ENCODE assay signal across 17 cellular contexts in the genomic region with DNA sequence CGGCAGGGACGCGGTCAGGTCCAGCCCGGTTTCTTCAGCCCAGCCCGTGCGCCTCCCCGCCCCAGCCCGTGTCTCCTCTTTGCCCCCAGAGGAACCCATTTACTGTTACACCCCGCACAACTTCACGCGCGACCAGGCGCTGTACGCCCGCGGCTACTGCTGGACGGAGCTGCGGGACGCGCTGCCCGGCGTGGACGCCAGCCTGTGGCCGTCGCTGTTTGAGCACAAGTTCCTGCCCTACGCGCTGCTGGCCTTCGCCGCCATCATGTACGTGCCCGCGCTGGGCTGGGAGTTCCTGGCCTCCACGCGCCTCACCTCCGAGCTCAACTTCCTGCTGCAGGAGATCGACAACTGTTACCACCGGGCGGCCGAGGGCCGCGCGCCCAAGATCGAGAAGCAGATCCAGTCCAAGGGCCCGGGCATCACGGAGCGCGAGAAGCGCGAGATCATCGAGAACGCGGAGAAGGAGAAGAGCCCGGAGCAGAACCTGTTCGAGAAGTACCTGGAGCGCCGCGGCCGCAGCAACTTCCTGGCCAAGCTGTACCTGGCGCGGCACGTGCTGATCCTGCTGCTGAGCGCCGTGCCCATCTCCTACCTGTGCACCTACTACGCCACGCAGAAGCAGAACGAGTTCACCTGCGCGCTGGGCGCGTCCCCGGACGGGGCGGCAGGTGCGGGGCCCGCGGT. TPM values are rescaled to one million over a fixed set of nuclear protein-coding genes. Genes with fewer than 3 reads are reported as not detected.
DNase-seq lines count a peak whose midpoint lies in the region; ATAC-seq and TF ChIP-seq lines count a peak whose summit lies in the region.
"Had no signal": no experiment of that assay in that cellular context is flagged by ENCODE, and none has a peak within 500 bp of the region (broad histone marks: within the 10 kb centered on the region; RNA-seq: fewer than 3 reads in every experiment).

No MANE protein-coding gene starts in this region.

- POLR2A ChIA-PET in IMR-90 (lab: Charles Lee; ENCODE audit: unreplicated experiment): interaction anchor here (0.6 kb wide), 1 partner anchor 20 kb away, joined by 3 read pairs; no protein-coding TSS in a partner anchor
- POLR2A ChIA-PET in CD4-positive, alpha-beta T cell (lab: Charles Lee): no interaction called here

- no peak overlapping the region for H2BK15ac ChIP-seq in IMR-90 (ENCODE audit: low read depth, low read length)

- no peak overlapping the region for H3K23ac ChIP-seq in IMR-90 (ENCODE audit: low read depth, low read length)

- no peak for ATAC-seq in heart right ventricle
- no peak for ATAC-seq in IMR-90 (ENCODE audit: low read depth)
- no peak for ATAC-seq in lower lobe of right lung
- ATAC-seq in CD4-positive, alpha-beta T cell (ENCODE audit: poor library complexity): no peak
- ATAC-seq: A549 had no signal

- H3K14ac ChIP-seq in IMR-90 (replicated peaks; ENCODE audit: low read depth, low read length): no peak overlapping the region

- H3K9me1 ChIP-seq in IMR-90 (ENCODE audit: insufficient read depth, low read length): no peaks in the 10 kb centered on the region

- H3K4me1 ChIP-seq in cardiac muscle cell (ENCODE audit: low read depth) (peaks cover 16% of the 10 kb centered on the region), heart right ventricle (peaks cover 0 to 4% (median 0%) of the 10 kb centered on the region in 9 donors), IMR-90 (ENCODE audit: control insufficient read depth, insufficient read depth, low read length) (no peaks in the 10 kb centered on the region), lower lobe of right lung (no peaks in the 10 kb centered on the region), spleen (peaks cover 0 to 44% (median 14%) of the 10 kb centered on the region in 6 donors)
- H3K4me1 ChIP-seq: A549 had no signal

- peaks cover 3% of the 10 kb centered on the region for H3K36me3 ChIP-seq in cardiac muscle cell
- no peaks in the 10 kb centered on the region for H3K36me3 ChIP-seq in heart right ventricle
- peaks cover 2% of the 10 kb centered on the region; the same call in 1 of the 2 replicates for H3K36me3 ChIP-seq in IMR-90 (ENCODE audit: control insufficient read depth, insufficient read depth, low read length)
- no peaks in the 10 kb centered on the region for H3K36me3 ChIP-seq in lower lobe of right lung
- no peaks in the 10 kb centered on the region for H3K36me3 ChIP-seq in spleen

- no peak overlapping the region for H2AFZ ChIP-seq in IMR-90 (replicated peaks; ENCODE audit: low read length, poor library complexity)

- H2BK20ac ChIP-seq in IMR-90 (ENCODE audit: low read depth, low read length): no peak overlapping the region

- H3K18ac ChIP-seq in IMR-90 (ENCODE audit: low read depth, low read length): no peak overlapping the region

- no peaks in the 10 kb centered on the region for H4K20me1 ChIP-seq in IMR-90 (ENCODE audit: insufficient read depth, low read length)

- no peaks in the 10 kb centered on the region for H3K79me1 ChIP-seq in IMR-90 (ENCODE audit: low read depth in 1 of 2, low read length in 2 of 2)

- no peaks in the 10 kb centered on the region for H3K4me1 Mint-ChIP-seq in CD4-positive, alpha-beta T cell (ENCODE audit: low read depth)
- H3K4me1 Mint-ChIP-seq: H9 had no signal

- no peaks in the 10 kb centered on the region for H3K36me3 Mint-ChIP-seq in CD4-positive, alpha-beta T cell (ENCODE audit: low read depth)

- H3K4me2 ChIP-seq in IMR-90 (ENCODE audit: low read depth, low read length): no peak overlapping the region
- H3K4me2 ChIP-seq: A549 had no signal

- in situ Hi-C loops in IMR-90 (cut with MboI; ENCODE audit: low sequenced_read_pairs): no loop called here

- no peak overlapping the region for H4K8ac ChIP-seq in IMR-90 (ENCODE audit: low read depth in 2 of 2, low read length in 2 of 2)

- no peak overlapping the region for H3K4ac ChIP-seq in IMR-90 (ENCODE audit: low read depth, low read length)

- 96 to 98% methylated on average over 73 to 76 of the region's 76 CpGs for WGBS in heart right ventricle, 2 donors
- 94% methylated on average over 44 of the region's 76 CpGs; no CpG with 5 or more reads in 1 of the 2 experiments for WGBS in IMR-90 (ENCODE audit: extremely low coverage in 2 of 2, insufficient read length in 1 of 2), 2 experiments
- WGBS in spleen, 5 donors: 95 to 97% (median 96%) methylated on average over 76 of the region's 76 CpGs

- H3K27me3 ChIP-seq in cardiac muscle cell (no peaks in the 10 kb centered on the region), heart right ventricle (peaks cover 0 to 66% (median 56%) of the 10 kb centered on the region in 7 donors), IMR-90 (ENCODE audit: control insufficient read depth, insufficient read depth, low read length) (peaks cover 1% of the 10 kb centered on the region; the same call in 1 of the 2 replicates), lower lobe of right lung (ENCODE audit: low read depth) (peaks cover 31% of the 10 kb centered on the region), spleen (replicated peaks in 1 of 7) (peaks cover 0 to 80% (median 29%) of the 10 kb centered on the region in 7 donors)
- peaks cover 13% of the 10 kb centered on the region for H3K27me3 ChIP-seq in CD4-positive, alpha-beta T cell (ENCODE audit: control insufficient read depth, insufficient read depth, low read length)

- no peak overlapping the region for H2AK5ac ChIP-seq in IMR-90 (ENCODE audit: low read depth, low read length)

- dilution Hi-C loops in IMR-90 (cut with HindIII; ENCODE audit: low sequenced_read_pairs, unreplicated experiment): no loop called here

- CTCF ChIA-PET in IMR-90 (lab: Yijun Ruan, JAX): no interaction called here
- CTCF ChIA-PET in CD4-positive, alpha-beta T cell (lab: Charles Lee): interaction anchor here (0.6 kb wide), 1 partner anchor 33 kb away, joined by 3 read pairs; no protein-coding TSS in a partner anchor

- H4K5ac ChIP-seq in IMR-90 (ENCODE audit: low read depth, low read length): no peak overlapping the region

- H3K4me3 Mint-ChIP-seq in CD4-positive, alpha-beta T cell: no peak overlapping the region
- H3K4me3 Mint-ChIP-seq: H9 had no signal

- H3K9me3 ChIP-seq in cardiac muscle cell (ENCODE audit: low read depth) (no peaks in the 10 kb centered on the region), heart right ventricle (no peaks in the 10 kb centered on the region), IMR-90 (ENCODE audit: control insufficient read depth, insufficient read depth, low read length) (no peaks in the 10 kb centered on the region), lower lobe of right lung (no peaks in the 10 kb centered on the region), spleen (no peaks in the 10 kb centered on the region)
- H3K9me3 ChIP-seq in CD4-positive, alpha-beta T cell (ENCODE audit: control insufficient read depth, low read length): no peaks in the 10 kb centered on the region
- H3K9me3 ChIP-seq: A549 had no signal

- H3K56ac ChIP-seq in IMR-90 (ENCODE audit: extremely low read depth, insufficient read depth, low read length): no peak overlapping the region

- BruUV-seq in IMR-90 (replicated peaks; lab: Mats Ljungman, UMichigan): no TSS peak

- peak overlapping the region; percentile 19 for H2AK9ac ChIP-seq in IMR-90 (replicated peaks; ENCODE audit: low read depth, low read length, poor library complexity)

- no peak overlapping the region for H2BK120ac ChIP-seq in IMR-90 (ENCODE audit: low read depth, low read length)

- peaks cover 20% of the 10 kb centered on the region for H3K27me3 Mint-ChIP-seq in CD4-positive, alpha-beta T cell

- H3K9ac ChIP-seq in IMR-90 (ENCODE audit: low read depth, low read length): no peak overlapping the region

- no peak for TF ChIP-seq RAD21 in IMR-90 (IDR thresholded peaks at IDR 0.05; ENCODE audit: low read length)

- intact Hi-C loops in heart right ventricle (cut with DNase I): no loop called here
- intact Hi-C loops in IMR-90 (cut with micrococcal nuclease): no loop called here
- intact Hi-C loops in lower lobe of right lung (cut with DNase I): no loop called here
- intact Hi-C loops in spleen (cut with DNase I; ENCODE audit: low total_unique reads): no loop called here
- intact Hi-C loops in CD4-positive, alpha-beta T cell (cut with DNase I, micrococcal nuclease): no loop called here

- H3K27ac Mint-ChIP-seq in CD4-positive, alpha-beta T cell: no peak overlapping the region
- H3K27ac Mint-ChIP-seq: H9 had no signal

- H3K4me3 ChIP-seq in cardiac muscle cell (no peak overlapping the region), heart right ventricle (no peak overlapping the region), IMR-90 (ENCODE audit: insufficient read depth, low read depth, low read length) (no peak overlapping the region), lower lobe of right lung (no peak overlapping the region), spleen (no peak overlapping the region)
- H3K4me3 ChIP-seq: A549 had no signal

- no peak overlapping the region for H4K91ac ChIP-seq in IMR-90 (ENCODE audit: insufficient read depth, low read depth, low read length)

- H3K9me3 Mint-ChIP-seq in CD4-positive, alpha-beta T cell: no peaks in the 10 kb centered on the region
- H3K9me3 Mint-ChIP-seq: H9 had no signal

- TF ChIP-seq CTCF in cardiac muscle cell (IDR thresholded peaks at IDR 0.05; ENCODE audit: low read depth, low read length): no peak
- TF ChIP-seq CTCF in heart right ventricle (IDR thresholded peaks at IDR 0.05): no peak
- TF ChIP-seq CTCF in IMR-90 (conservative IDR thresholded peaks at IDR 0.05; ENCODE audit: low read depth, low read length): no peak
- no peak for TF ChIP-seq CTCF in lower lobe of right lung (IDR thresholded peaks at IDR 0.05)
- no peak for TF ChIP-seq CTCF in spleen (IDR thresholded peaks at IDR 0.05 in 8 of 11, conservative IDR thresholded peaks at IDR 0.05 in 3 of 11)
- TF ChIP-seq CTCF in CD4-positive, alpha-beta T cell (IDR thresholded peaks at IDR 0.05): no peak

- H2BK5ac ChIP-seq in IMR-90 (ENCODE audit: low read depth, low read length, poor library complexity, severe bottlenecking): no peak overlapping the region

- no peak for DNase-seq in cardiac muscle cell (ENCODE audit: low read depth in 1 of 2, low spot score in 1 of 2)
- DNase-seq in heart right ventricle: no peak
- no peak for DNase-seq in IMR-90
- DNase-seq in lower lobe of right lung: peak; percentile 42
- DNase-seq in spleen: peak; percentile 74
- no peak for DNase-seq in A172 (ENCODE audit: low spot score)
- DNase-seq in DMS 273 treated with DMSO at 0.1 percent for 48 hours (lab: John Stamatoyannopoulos, UW): no peak
- no peak for DNase-seq in CD4-positive, alpha-beta T cell
- DNase-seq: C1 segment of cervical spinal cord, DMS79, H9, NCI-H1092 treated with DMSO at 0.1 percent for 48 hours, NCI-H2081 treated with DMSO at 0.1 percent for 48 hours, NCI-H748 treated with DMSO at 0.1 percent for 48 hours, OCI-M1, Right ventricle myocardium superior had no signal

- no peak for TF ChIP-seq POLR2A in IMR-90 (IDR thresholded peaks at IDR 0.05; ENCODE audit: low read depth, low read length)
- TF ChIP-seq POLR2A in spleen (IDR thresholded peaks at IDR 0.05): no peak

- peak overlapping the region; percentile 86 for H3K27ac ChIP-seq in cardiac muscle cell
- H3K27ac ChIP-seq in heart right ventricle: no peak overlapping the region
- H3K27ac ChIP-seq in IMR-90 (ENCODE audit: insufficient read depth, low read length): no peak overlapping the region
- H3K27ac ChIP-seq in lower lobe of right lung: no peak overlapping the region
- H3K27ac ChIP-seq in spleen: no peak overlapping the region
- no peak overlapping the region for H3K27ac ChIP-seq in CD4-positive, alpha-beta T cell (ENCODE audit: low read depth, low read length)
- H3K27ac ChIP-seq: A549 had no signal

RNA-seq across cellular contexts. Expression of a gene that starts 6.5 kb away (rescaled TPM):
- total RNA-seq in cardiac muscle cell (22.1 and 30.9 TPM in 2 replicates), heart right ventricle (under 1 TPM in 7 of 10 donors, not detected in 3; 0.15 to 0.61 (median 0.22) TPM), IMR-90 (2012; rRNA removed) (under 0.01 and 0.18 TPM in 2 replicates), lower lobe of right lung (2.5 TPM), spleen (1 to 10 TPM in 6 of 7 donors, under 1 TPM in 1; 0.39 to 4.6 (median 2.4) TPM)
- polyA plus RNA-seq in cardiac muscle cell (6.9 and 9.5 TPM in 2 replicates), heart right ventricle (under 1 TPM; 0.07 to 0.09 TPM), IMR-90 (2012; rRNA removed) (1.3 and 1.7 TPM in 2 replicates), spleen (under 1 TPM; 0.11 to 0.67 (median 0.24) TPM)
- 1.6 and 3.8 TPM in 2 replicates for polyA plus RNA-seq in IMR-90 (2012; cell fraction: cytosol; rRNA removed)
- 7.1 and 11.4 TPM in 2 replicates for polyA plus RNA-seq in IMR-90 (2012; cell fraction: nucleus; rRNA removed; ENCODE audit: low replicate concordance)
- total RNA-seq in A172 (2014; rRNA removed; shearing (Covaris generic)): 1.4 and 1.5 TPM in 2 replicates
- under 1 TPM; 0.11 to 0.16 TPM for total RNA-seq in CD4-positive, alpha-beta T cell

RNA-seq across cellular contexts. Expression of a gene that starts 8.7 kb away (rescaled TPM):
- total RNA-seq in cardiac muscle cell (38.3 and 50.7 TPM in 2 replicates), heart right ventricle (10 to 100 TPM; 13.6 to 24.9 (median 16.4) TPM), IMR-90 (2012; rRNA removed) (13.4 and 13.9 TPM in 2 replicates), lower lobe of right lung (43.7 TPM), spleen (10 to 100 TPM; 49.8 to 66.5 (median 57.7) TPM)
- polyA plus RNA-seq in cardiac muscle cell (59.6 and 72.3 TPM in 2 replicates), heart right ventricle (10 to 100 TPM; 31.6 to 40.8 TPM), IMR-90 (2012; rRNA removed) (42.7 and 45.3 TPM in 2 replicates), spleen (10 to 100 TPM; 43.3 to 85.8 (median 77.9) TPM)
- 32.3 and 48.5 TPM in 2 replicates for polyA plus RNA-seq in IMR-90 (2012; cell fraction: cytosol; rRNA removed)
- 188 and 434 TPM in 2 replicates for polyA plus RNA-seq in IMR-90 (2012; cell fraction: nucleus; rRNA removed; ENCODE audit: low replicate concordance)
- total RNA-seq in A172 (2014; rRNA removed; shearing (Covaris generic)): 18.9 and 19.2 TPM in 2 replicates
- 100 to 1,000 TPM; 184 to 193 TPM for total RNA-seq in CD4-positive, alpha-beta T cell

RNA-seq across cellular contexts. Expression of a gene that starts 23.8 kb away (rescaled TPM):
- total RNA-seq in cardiac muscle cell (39.4 and 54.5 TPM in 2 replicates), heart right ventricle (10 to 100 TPM in 9 of 10 donors, 1 to 10 TPM in 1; 9.6 to 24.6 (median 11.9) TPM), IMR-90 (2012; rRNA removed) (10.3 and 10.4 TPM in 2 replicates), lower lobe of right lung (18.7 TPM), spleen (10 to 100 TPM; 25.4 to 31.7 (median 29.3) TPM)
- polyA plus RNA-seq in cardiac muscle cell (29.8 and 30.2 TPM in 2 replicates), heart right ventricle (10 to 100 TPM; 22.6 to 29.8 TPM), IMR-90 (2012; rRNA removed) (21.4 and 22.9 TPM in 2 replicates), spleen (10 to 100 TPM; 26.2 to 70.8 (median 47.0) TPM)
- polyA plus RNA-seq in IMR-90 (2012; cell fraction: cytosol; rRNA removed): 16.7 and 25.0 TPM in 2 replicates
- polyA plus RNA-seq in IMR-90 (2012; cell fraction: nucleus; rRNA removed; ENCODE audit: low replicate concordance): 94.1 and 274 TPM in 2 replicates
- 8.0 and 9.5 TPM in 2 replicates for total RNA-seq in A172 (2014; rRNA removed; shearing (Covaris generic))
- 10 to 100 TPM; 26.0 to 26.1 TPM for total RNA-seq in CD4-positive, alpha-beta T cell

Comparison
In these comparisons a context has a peak if more than half of its experiments do, and no peak if none do; other contexts are left out.
1. DNase-seq: peak in lower lobe of right lung (single experiment) and spleen (single experiment); none in cardiac muscle cell (0 of 2), heart right ventricle (0 of 2), IMR-90 (single experiment), A172 (single experiment), DMS 273 treated with DMSO at 0.1 percent for 48 hours (single experiment) and CD4-positive, alpha-beta T cell (0 of 10).